ENCODE assay signal across 23 cellular contexts in genomic region chr10:69741252-69741651, GRCh38.
DNase-seq lines count a peak whose midpoint lies in the region; FAIRE-seq and TF ChIP-seq lines count a peak whose summit lies in the region.
"Had no signal": no experiment of that assay in that cellular context is flagged by ENCODE, and none has a peak within 500 bp of the region (broad histone marks: within the 10 kb centered on the region; RNA-seq: fewer than 3 reads in every experiment).

No MANE protein-coding gene starts in this region.

- H3K4me1 ChIP-seq in HEK293 (ENCODE audit: control insufficient read depth, insufficient read depth, low read length): no peaks in the 10 kb centered on the region
- H3K4me1 ChIP-seq: A549, Caco-2 had no signal

- H3K36me3 ChIP-seq in HEK293 (ENCODE audit: control insufficient read depth in 2 of 2, insufficient read depth in 1 of 2, low read length in 2 of 2): no peaks in the 10 kb centered on the region
- H3K36me3 ChIP-seq: BLaER1 treated with 17β-estradiol and CSF1 and Interleukin-3, amounts not matched to agents 10 nM and 100 nM had no signal

- no peak overlapping the region for H3K27ac ChIP-seq in HEK293 (ENCODE audit: extremely low read depth, low read depth, low read length)
- H3K27ac ChIP-seq: 22Rv1; A549; BLaER1 treated with 17β-estradiol and CSF1 and Interleukin-3, amounts not matched to agents 10 nM and 100 nM; C4-2B had no signal

- POLR2A ChIA-PET in HEK293 (lab: Yijun Ruan, JAX): no interaction called here

- FAIRE-seq in urothelium cell line (lab: Jason Lieb, UNC): peak; percentile 42
- FAIRE-seq: A549, D721Med, GM12878, GM12892, GM18507 had no signal

- H3K4me3 ChIP-seq in HEK293 (ENCODE audit: low read depth, low read length): no peak overlapping the region
- H3K4me3 ChIP-seq: A549; BLaER1 treated with 17β-estradiol and CSF1 and Interleukin-3, amounts not matched to agents 10 nM and 100 nM; GM12878 had no signal

- CTCF ChIA-PET in HEK293 (lab: Yijun Ruan, JAX): interaction anchor here (0.8 to 1.8 kb wide), 2 partner anchors 24 to 59 kb away, joined by 4 to 5 read pairs; no protein-coding TSS in a partner anchor

- no peak for TF ChIP-seq CTCF in HEK293 (tag by site-specific recombination; IDR thresholded peaks at IDR 0.05)

- H3K9me3 ChIP-seq in HEK293 (ENCODE audit: control insufficient read depth, insufficient read depth, low read depth, low read length): no peaks in the 10 kb centered on the region
- H3K9me3 ChIP-seq: A549; BLaER1 treated with 17β-estradiol and CSF1 and Interleukin-3, amounts not matched to agents 10 nM and 100 nM; Caco-2 had no signal

- peak; percentile 9 for DNase-seq in activated effector memory CD4-positive, alpha-beta T cell treated with anti-CD3 and anti-CD28 coated beads, Interleukin-2, amount 50 U/mL, for 16 hours
- DNase-seq in activated effector memory CD4-positive, alpha-beta T cell treated with Interleukin-2 at 50 U/mL for 16 hours: no peak
- no peak for DNase-seq in urothelium cell line (ENCODE audit: low spot score)
- no peak for DNase-seq in NCI-H774 (lab: John Stamatoyannopoulos, UW)
- DNase-seq: AML-193; Caco-2; Calu3; CD4-positive, alpha-beta T cell; CD8-positive, alpha-beta T cell; DMS53; DMS79; DND-41; EL; GDM1 had no signal

TF ChIP-seq in HEK293, 187 proteins besides CTCF, POLR2A, EP300 and RAD21:
- TF ChIP-seq, protein P1, sequence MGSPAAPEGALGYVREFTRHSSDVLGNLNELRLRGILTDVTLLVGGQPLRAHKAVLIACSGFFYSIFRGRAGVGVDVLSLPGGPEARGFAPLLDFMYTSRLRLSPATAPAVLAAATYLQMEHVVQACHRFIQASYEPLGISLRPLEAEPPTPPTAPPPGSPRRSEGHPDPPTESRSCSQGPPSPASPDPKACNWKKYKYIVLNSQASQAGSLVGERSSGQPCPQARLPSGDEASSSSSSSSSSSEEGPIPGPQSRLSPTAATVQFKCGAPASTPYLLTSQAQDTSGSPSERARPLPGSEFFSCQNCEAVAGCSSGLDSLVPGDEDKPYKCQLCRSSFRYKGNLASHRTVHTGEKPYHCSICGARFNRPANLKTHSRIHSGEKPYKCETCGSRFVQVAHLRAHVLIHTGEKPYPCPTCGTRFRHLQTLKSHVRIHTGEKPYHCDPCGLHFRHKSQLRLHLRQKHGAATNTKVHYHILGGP (tag by site-specific recombination; IDR thresholded peaks at IDR 0.05): no peak
- no peak for TF ChIP-seq ZNF501 (tag by site-specific recombination; IDR thresholded peaks at IDR 0.05)
- peak; percentile 89; the same call in 1 of the 2 replicates for TF ChIP-seq ZNF23 (tag by site-specific recombination; IDR thresholded peaks at IDR 0.05; ENCODE audit: borderline replicate concordance)
- peak; percentile 63 for TF ChIP-seq ZBTB17 (tag by site-specific recombination; IDR thresholded peaks at IDR 0.05)
